Comparison of ENCODE assay signal across 8 cellular contexts in the genomic region with DNA sequence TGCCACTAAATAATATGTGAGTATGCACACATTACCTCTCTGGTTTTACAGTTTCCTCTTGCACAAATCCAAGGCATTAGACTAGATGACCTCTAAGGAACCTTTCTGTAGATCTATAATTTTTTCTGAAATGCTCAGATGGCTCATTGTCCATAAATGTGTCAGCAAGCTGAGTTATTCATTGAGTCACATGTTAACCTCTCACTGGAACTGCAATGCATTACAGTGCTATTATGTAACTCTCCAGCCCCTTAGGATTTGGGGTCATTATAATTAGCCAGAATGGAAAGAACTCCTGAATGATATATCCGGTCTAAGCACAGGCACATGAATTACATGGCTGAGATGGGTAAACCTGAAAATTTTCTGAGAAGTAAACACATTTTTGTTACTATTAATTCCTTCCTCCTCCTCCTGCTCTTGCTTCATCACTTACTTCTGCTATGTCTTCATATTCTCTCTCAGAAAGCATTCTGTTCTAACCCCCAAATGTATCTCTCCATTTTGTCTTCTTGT. TPM values are rescaled to one million over a fixed set of nuclear protein-coding genes. Genes with fewer than 3 reads are reported as not detected.
A peak's percentile ranks its signal among the peaks of the same experiment; 100 is the strongest.
DNase-seq lines count a peak whose midpoint lies in the region; ATAC-seq and TF ChIP-seq lines count a peak whose summit lies in the region.

No MANE protein-coding gene starts in this region.

- no peak overlapping the region for H3K4me3 Mint-ChIP-seq in endothelial cell (ENCODE audit: unreplicated experiment)

- ATAC-seq in left cardiac atrium: peak; percentile 69 to 73
- ATAC-seq in GM21367 (IDR thresholded peaks at IDR 0.05; ENCODE audit: unreplicated experiment): no peak

- H3K27ac ChIP-seq in HEK293 (ENCODE audit: extremely low read depth, low read depth, low read length): no peak overlapping the region

- TF ChIP-seq POLR2A in NB4 (IDR thresholded peaks at IDR 0.05; ENCODE audit: extremely low read depth, insufficient read length): no peak

- no peaks in the 10 kb centered on the region for H3K36me3 Mint-ChIP-seq in endothelial cell (ENCODE audit: low read depth, unreplicated experiment)

- intact Hi-C loops in left cardiac atrium (cut with DNase I): no loop called here

- H3K9me3 ChIP-seq in HEK293 (ENCODE audit: control insufficient read depth, insufficient read depth, low read depth, low read length): no peaks in the 10 kb centered on the region

- no peaks in the 10 kb centered on the region for H3K36me3 ChIP-seq in HEK293 (ENCODE audit: control insufficient read depth in 2 of 2, insufficient read depth in 1 of 2, low read length in 2 of 2)

- DNase-seq in EH (ENCODE audit: low read depth) (peak; percentile 94), NB4 (ENCODE audit: low read depth) (peak; percentile 92), left cardiac atrium (no peak), endothelial cell (ENCODE audit: low spot score) (no peak), NCI-H446 treated with DMSO at 0.1 percent for 48 hours (lab: John Stamatoyannopoulos, UW) (no peak), NCI-H82 treated with DMSO at 0.1 percent for 48 hours (lab: John Stamatoyannopoulos, UW; ENCODE audit: unreplicated experiment) (no peak)

- no peaks in the 10 kb centered on the region; the same call in 1 of the 2 replicates for H3K4me1 ChIP-seq in HEK293 (ENCODE audit: control insufficient read depth, insufficient read depth, low read length)

- H3K4me3 ChIP-seq in HEK293 (ENCODE audit: low read depth, low read length) (no peak overlapping the region), NB4 (ENCODE audit: low read depth, low read length) (no peak overlapping the region)

- H3K27me3 Mint-ChIP-seq in endothelial cell (ENCODE audit: unreplicated experiment): peaks cover 4% of the 10 kb centered on the region

- H3K27ac Mint-ChIP-seq in endothelial cell (ENCODE audit: unreplicated experiment): no peak overlapping the region

- TF ChIP-seq CTCF in HEK293 (tag by site-specific recombination; IDR thresholded peaks at IDR 0.05): no peak
- TF ChIP-seq CTCF in NB4 (IDR thresholded peaks at IDR 0.05; ENCODE audit: low read depth, low read length): no peak
- no peak for TF ChIP-seq CTCF in endothelial cell (IDR thresholded peaks at IDR 0.05; ENCODE audit: unreplicated experiment)

- peaks cover 16% of the 10 kb centered on the region for H3K4me1 Mint-ChIP-seq in endothelial cell (ENCODE audit: unreplicated experiment)

- POLR2A ChIA-PET in HEK293 (lab: Yijun Ruan, JAX): no interaction called here

- CTCF ChIA-PET in HEK293 (lab: Yijun Ruan, JAX): no interaction called here

- H3K9me3 Mint-ChIP-seq in endothelial cell (ENCODE audit: unreplicated experiment): no peaks in the 10 kb centered on the region

TF ChIP-seq in HEK293, 187 proteins besides CTCF, POLR2A, EP300 and RAD21 (continues in another document):
- TF ChIP-seq ZNF23 (tag by site-specific recombination; IDR thresholded peaks at IDR 0.05; ENCODE audit: borderline replicate concordance) (no peak), ZNF76 (tag by site-specific recombination; IDR thresholded peaks at IDR 0.05; ENCODE audit: borderline replicate concordance, low read depth) (no peak), KLF9 (tag by site-specific recombination; IDR thresholded peaks at IDR 0.05; ENCODE audit: low read depth) (no peak), ZFP41 (tag by site-specific recombination; IDR thresholded peaks at IDR 0.05; ENCODE audit: borderline replicate concordance) (no peak), ZNF2 (tag by site-specific recombination; IDR thresholded peaks at IDR 0.05) (peak; percentile 42; the same call in 1 of the 2 replicates), ZNF416 (tag by site-specific recombination; IDR thresholded peaks at IDR 0.05) (no peak), KLF10 (tag by site-specific recombination; IDR thresholded peaks at IDR 0.05) (no peak), ZNF214 (tag by site-specific recombination; IDR thresholded peaks at IDR 0.05; ENCODE audit: borderline replicate concordance) (no peak), OSR2 (tag by site-specific recombination; IDR thresholded peaks at IDR 0.05) (peak; percentile 76; the same call in 1 of the 2 replicates), ZNF239 (tag by site-specific recombination; IDR thresholded peaks at IDR 0.05) (no peak), MEIS1 (CRISPR knock-in tag; IDR thresholded peaks at IDR 0.05; ENCODE audit: borderline replicate concordance) (no peak), ZFP37 (tag by site-specific recombination; IDR thresholded peaks at IDR 0.05) (no peak), ZNF658 (tag by site-specific recombination; IDR thresholded peaks at IDR 0.05) (no peak), HOXA7 (CRISPR knock-in tag; IDR thresholded peaks at IDR 0.05; ENCODE audit: borderline replicate concordance) (no peak), ZNF24 (tag by site-specific recombination; IDR thresholded peaks at IDR 0.05) (peak; percentile 47; the same call in 1 of the 2 replicates), ZNF791 (tag by site-specific recombination; IDR thresholded peaks at IDR 0.05) (no peak)
- TF ChIP-seq, protein P1, sequence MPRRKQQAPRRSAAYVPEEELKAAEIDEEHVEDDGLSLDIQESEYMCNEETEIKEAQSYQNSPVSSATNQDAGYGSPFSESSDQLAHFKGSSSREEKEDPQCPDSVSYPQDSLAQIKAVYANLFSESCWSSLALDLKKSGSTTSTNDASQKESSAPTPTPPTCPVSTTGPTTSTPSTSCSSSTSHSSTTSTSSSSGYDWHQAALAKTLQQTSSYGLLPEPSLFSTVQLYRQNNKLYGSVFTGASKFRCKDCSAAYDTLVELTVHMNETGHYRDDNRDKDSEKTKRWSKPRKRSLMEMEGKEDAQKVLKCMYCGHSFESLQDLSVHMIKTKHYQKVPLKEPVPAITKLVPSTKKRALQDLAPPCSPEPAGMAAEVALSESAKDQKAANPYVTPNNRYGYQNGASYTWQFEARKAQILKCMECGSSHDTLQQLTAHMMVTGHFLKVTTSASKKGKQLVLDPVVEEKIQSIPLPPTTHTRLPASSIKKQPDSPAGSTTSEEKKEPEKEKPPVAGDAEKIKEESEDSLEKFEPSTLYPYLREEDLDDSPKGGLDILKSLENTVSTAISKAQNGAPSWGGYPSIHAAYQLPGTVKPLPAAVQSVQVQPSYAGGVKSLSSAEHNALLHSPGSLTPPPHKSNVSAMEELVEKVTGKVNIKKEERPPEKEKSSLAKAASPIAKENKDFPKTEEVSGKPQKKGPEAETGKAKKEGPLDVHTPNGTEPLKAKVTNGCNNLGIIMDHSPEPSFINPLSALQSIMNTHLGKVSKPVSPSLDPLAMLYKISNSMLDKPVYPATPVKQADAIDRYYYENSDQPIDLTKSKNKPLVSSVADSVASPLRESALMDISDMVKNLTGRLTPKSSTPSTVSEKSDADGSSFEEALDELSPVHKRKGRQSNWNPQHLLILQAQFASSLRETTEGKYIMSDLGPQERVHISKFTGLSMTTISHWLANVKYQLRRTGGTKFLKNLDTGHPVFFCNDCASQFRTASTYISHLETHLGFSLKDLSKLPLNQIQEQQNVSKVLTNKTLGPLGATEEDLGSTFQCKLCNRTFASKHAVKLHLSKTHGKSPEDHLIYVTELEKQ (tag by site-specific recombination; IDR thresholded peaks at IDR 0.05; ENCODE audit: borderline replicate concordance): 0 out of 2 replicates have a peak, but pooled peaks have one; percentile 46
- TF ChIP-seq, protein P2, sequence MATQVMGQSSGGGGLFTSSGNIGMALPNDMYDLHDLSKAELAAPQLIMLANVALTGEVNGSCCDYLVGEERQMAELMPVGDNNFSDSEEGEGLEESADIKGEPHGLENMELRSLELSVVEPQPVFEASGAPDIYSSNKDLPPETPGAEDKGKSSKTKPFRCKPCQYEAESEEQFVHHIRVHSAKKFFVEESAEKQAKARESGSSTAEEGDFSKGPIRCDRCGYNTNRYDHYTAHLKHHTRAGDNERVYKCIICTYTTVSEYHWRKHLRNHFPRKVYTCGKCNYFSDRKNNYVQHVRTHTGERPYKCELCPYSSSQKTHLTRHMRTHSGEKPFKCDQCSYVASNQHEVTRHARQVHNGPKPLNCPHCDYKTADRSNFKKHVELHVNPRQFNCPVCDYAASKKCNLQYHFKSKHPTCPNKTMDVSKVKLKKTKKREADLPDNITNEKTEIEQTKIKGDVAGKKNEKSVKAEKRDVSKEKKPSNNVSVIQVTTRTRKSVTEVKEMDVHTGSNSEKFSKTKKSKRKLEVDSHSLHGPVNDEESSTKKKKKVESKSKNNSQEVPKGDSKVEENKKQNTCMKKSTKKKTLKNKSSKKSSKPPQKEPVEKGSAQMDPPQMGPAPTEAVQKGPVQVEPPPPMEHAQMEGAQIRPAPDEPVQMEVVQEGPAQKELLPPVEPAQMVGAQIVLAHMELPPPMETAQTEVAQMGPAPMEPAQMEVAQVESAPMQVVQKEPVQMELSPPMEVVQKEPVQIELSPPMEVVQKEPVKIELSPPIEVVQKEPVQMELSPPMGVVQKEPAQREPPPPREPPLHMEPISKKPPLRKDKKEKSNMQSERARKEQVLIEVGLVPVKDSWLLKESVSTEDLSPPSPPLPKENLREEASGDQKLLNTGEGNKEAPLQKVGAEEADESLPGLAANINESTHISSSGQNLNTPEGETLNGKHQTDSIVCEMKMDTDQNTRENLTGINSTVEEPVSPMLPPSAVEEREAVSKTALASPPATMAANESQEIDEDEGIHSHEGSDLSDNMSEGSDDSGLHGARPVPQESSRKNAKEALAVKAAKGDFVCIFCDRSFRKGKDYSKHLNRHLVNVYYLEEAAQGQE (tag by site-specific recombination; IDR thresholded peaks at IDR 0.05): no peak
- TF ChIP-seq, protein P3, sequence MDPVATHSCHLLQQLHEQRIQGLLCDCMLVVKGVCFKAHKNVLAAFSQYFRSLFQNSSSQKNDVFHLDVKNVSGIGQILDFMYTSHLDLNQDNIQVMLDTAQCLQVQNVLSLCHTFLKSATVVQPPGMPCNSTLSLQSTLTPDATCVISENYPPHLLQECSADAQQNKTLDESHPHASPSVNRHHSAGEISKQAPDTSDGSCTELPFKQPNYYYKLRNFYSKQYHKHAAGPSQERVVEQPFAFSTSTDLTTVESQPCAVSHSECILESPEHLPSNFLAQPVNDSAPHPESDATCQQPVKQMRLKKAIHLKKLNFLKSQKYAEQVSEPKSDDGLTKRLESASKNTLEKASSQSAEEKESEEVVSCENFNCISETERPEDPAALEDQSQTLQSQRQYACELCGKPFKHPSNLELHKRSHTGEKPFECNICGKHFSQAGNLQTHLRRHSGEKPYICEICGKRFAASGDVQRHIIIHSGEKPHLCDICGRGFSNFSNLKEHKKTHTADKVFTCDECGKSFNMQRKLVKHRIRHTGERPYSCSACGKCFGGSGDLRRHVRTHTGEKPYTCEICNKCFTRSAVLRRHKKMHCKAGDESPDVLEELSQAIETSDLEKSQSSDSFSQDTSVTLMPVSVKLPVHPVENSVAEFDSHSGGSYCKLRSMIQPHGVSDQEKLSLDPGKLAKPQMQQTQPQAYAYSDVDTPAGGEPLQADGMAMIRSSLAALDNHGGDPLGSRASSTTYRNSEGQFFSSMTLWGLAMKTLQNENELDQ (tag by site-specific recombination; IDR thresholded peaks at IDR 0.05; ENCODE audit: low read depth): no peak

RNA-seq across cellular contexts. Expression of a gene that starts 20.3 kb away (rescaled TPM):
- 10 to 100 TPM in 1 of 2 donors, 1 to 10 TPM in 1; 9.4 to 14.2 TPM for total RNA-seq in left cardiac atrium
- total RNA-seq in endothelial cell (ENCODE audit: unreplicated experiment): 26.9 TPM

RNA-seq across cellular contexts. Expression of a gene that starts 26.3 kb away (rescaled TPM):
- total RNA-seq in left cardiac atrium: 10 to 100 TPM; 41.1 to 45.1 TPM
- total RNA-seq in endothelial cell (ENCODE audit: unreplicated experiment): 47.6 TPM

Comparison
In these comparisons a context has a peak if more than half of its experiments do, and no peak if none do; other contexts are left out.
1. DNase-seq: peak in EH (single experiment) and NB4 (single experiment); none in left cardiac atrium (single experiment), endothelial cell (single experiment), NCI-H446 treated with DMSO at 0.1 percent for 48 hours (single experiment) and NCI-H82 treated with DMSO at 0.1 percent for 48 hours (single experiment).